ENCODE assay signal across 18 cellular contexts in genomic region chr18:9863282-9863681, GRCh38. TPM values are rescaled to one million over a fixed set of nuclear protein-coding genes. Genes with fewer than 3 reads are reported as not detected.
DNase-seq lines count a peak whose midpoint lies in the region; TF ChIP-seq lines count a peak whose summit lies in the region.
"Had no signal": no experiment of that assay in that cellular context is flagged by ENCODE, and none has a peak within 500 bp of the region (broad histone marks: within the 10 kb centered on the region; RNA-seq: fewer than 3 reads in every experiment).

No MANE protein-coding gene starts in this region.

- peaks cover 8% of the 10 kb centered on the region for H3K36me3 Mint-ChIP-seq in IgD-negative memory B cell
- peaks cover 41% of the 10 kb centered on the region for H3K36me3 Mint-ChIP-seq in endothelial cell (ENCODE audit: low read depth, unreplicated experiment)
- H3K36me3 Mint-ChIP-seq: CD4-positive, CD25-positive, alpha-beta regulatory T cell had no signal

- no peaks in the 10 kb centered on the region for H3K27me3 Mint-ChIP-seq in IgD-negative memory B cell
- peaks cover 8% of the 10 kb centered on the region for H3K27me3 Mint-ChIP-seq in endothelial cell (ENCODE audit: unreplicated experiment)
- H3K27me3 Mint-ChIP-seq: B cell had no signal

- TF ChIP-seq EP300 in esophagus muscularis mucosa (IDR thresholded peaks at IDR 0.05), result no peak

- no peaks in the 10 kb centered on the region for H3K9me2 ChIP-seq in hepatocyte (replicated peaks; ENCODE audit: insufficient read depth)

- no peak overlapping the region for H3K9ac ChIP-seq in KMS-11
- H3K9ac ChIP-seq: BLaER1 had no signal

- peaks cover 2 to 9% (median 6%) of the 10 kb centered on the region in 3 donors for H3K9me3 Mint-ChIP-seq in IgD-negative memory B cell
- H3K9me3 Mint-ChIP-seq in endothelial cell (ENCODE audit: unreplicated experiment), result peaks cover 11% of the 10 kb centered on the region

- H2AFZ ChIP-seq in KMS-11 (ENCODE audit: low read depth) (no peak overlapping the region), hepatocyte (no peak overlapping the region)

- no peak for DNase-seq in endothelial cell (ENCODE audit: low spot score)
- DNase-seq in hepatocyte (ENCODE audit: low spot score), result no peak
- DNase-seq in islet precursor cell, result no peak
- no peak for DNase-seq in AML-193 (lab: John Stamatoyannopoulos, UW)
- no peak for DNase-seq in esophagus muscularis mucosa (ENCODE audit: extremely low spot score)
- DNase-seq: Caco-2; CD4-positive, CD25-positive, alpha-beta regulatory T cell; CD8-positive, alpha-beta T cell; DND-41; GOT3; HFFc6 had no signal

- no peaks in the 10 kb centered on the region for H3K9me3 ChIP-seq in neutrophil
- no peaks in the 10 kb centered on the region for H3K9me3 ChIP-seq in hepatocyte (ENCODE audit: low read depth)
- H3K9me3 ChIP-seq in esophagus muscularis mucosa, result peaks cover 0 to 8% (median 3%) of the 10 kb centered on the region in 4 donors

- H3K4me2 ChIP-seq in KMS-11, result peak overlapping the region; percentile 90; the same call in 1 of the 2 replicates
- H3K4me2 ChIP-seq in hepatocyte, result no peak overlapping the region

- H3K27ac Mint-ChIP-seq in IgD-negative memory B cell (peak overlapping the region in 2 of 3 donors; percentile 41 to 50), endothelial cell (ENCODE audit: unreplicated experiment) (no peak overlapping the region)
- H3K27ac Mint-ChIP-seq: B cell; CD4-positive, CD25-positive, alpha-beta regulatory T cell; CD8-positive, alpha-beta T cell; HFFc6 had no signal

- no peaks in the 10 kb centered on the region for H3K79me2 ChIP-seq in KMS-11 (ENCODE audit: insufficient read depth, low read depth)
- no peaks in the 10 kb centered on the region for H3K79me2 ChIP-seq in hepatocyte

- H3K27me3 ChIP-seq in KMS-11 (ENCODE audit: insufficient read depth, low read depth), result no peaks in the 10 kb centered on the region
- no peaks in the 10 kb centered on the region for H3K27me3 ChIP-seq in neutrophil
- H3K27me3 ChIP-seq in hepatocyte, result no peaks in the 10 kb centered on the region
- no peaks in the 10 kb centered on the region for H3K27me3 ChIP-seq in esophagus muscularis mucosa
- H3K27me3 ChIP-seq: BLaER1 had no signal

- H3K27ac ChIP-seq in KMS-11 (no peak overlapping the region), neutrophil (peak overlapping the region; percentile 62), hepatocyte (no peak overlapping the region), esophagus muscularis mucosa (replicated peaks in 1 of 4) (no peak overlapping the region)
- H3K27ac ChIP-seq: BLaER1, C4-2B had no signal

- H3K4me3 Mint-ChIP-seq in IgD-negative memory B cell, result no peak overlapping the region
- peak overlapping the region; percentile 31 for H3K4me3 Mint-ChIP-seq in endothelial cell (ENCODE audit: unreplicated experiment)
- H3K4me3 Mint-ChIP-seq: B cell; CD8-positive, alpha-beta T cell; HFFc6 had no signal

- no peak for TF ChIP-seq POLR2A in esophagus muscularis mucosa (IDR thresholded peaks at IDR 0.05; ENCODE audit: low read depth)

- H3K4me3 ChIP-seq in KMS-11 (IDR thresholded peaks at IDR 0.05; ENCODE audit: insufficient read depth, low read depth, low read length), result no peak overlapping the region
- H3K4me3 ChIP-seq in neutrophil (ENCODE audit: low read depth in 1 of 2, low read length in 1 of 2), result no peak overlapping the region
- no peak overlapping the region for H3K4me3 ChIP-seq in hepatocyte
- H3K4me3 ChIP-seq in esophagus muscularis mucosa, result no peak overlapping the region
- H3K4me3 ChIP-seq: BLaER1, HAP-1 had no signal

- no peaks in the 10 kb centered on the region for H4K20me1 ChIP-seq in KMS-11 (ENCODE audit: insufficient read depth)
- H4K20me1 ChIP-seq in hepatocyte (ENCODE audit: insufficient read depth, poor library complexity, severe bottlenecking), result no peaks in the 10 kb centered on the region
- H4K20me1 ChIP-seq: BLaER1 had no signal

- H3K4me1 ChIP-seq in KMS-11 (ENCODE audit: low read depth, poor library complexity, severe bottlenecking) (peaks cover 51% of the 10 kb centered on the region), neutrophil (ENCODE audit: control insufficient read depth in 1 of 2, insufficient read depth in 1 of 2, low read depth in 1 of 2, low read length in 1 of 2) (peaks cover 4 to 11% of the 10 kb centered on the region in 2 experiments), hepatocyte (ENCODE audit: insufficient read depth) (no peaks in the 10 kb centered on the region), esophagus muscularis mucosa (no peaks in the 10 kb centered on the region)
- H3K4me1 ChIP-seq: HAP-1 had no signal

- intact Hi-C loops in esophagus muscularis mucosa (cut with DNase I), result loop anchor here (5.0 kb wide), 1 partner anchor 44 kb away; no protein-coding TSS in a partner anchor

- H3K36me3 ChIP-seq in KMS-11 (ENCODE audit: insufficient read depth) (no peaks in the 10 kb centered on the region), neutrophil (peaks cover 39% of the 10 kb centered on the region), hepatocyte (replicated peaks; ENCODE audit: insufficient read depth, low read depth) (no peaks in the 10 kb centered on the region), esophagus muscularis mucosa (peaks cover 0 to 24% (median 5%) of the 10 kb centered on the region in 4 donors)
- H3K36me3 ChIP-seq: BLaER1, HAP-1 had no signal

- peaks cover 4 to 16% (median 12%) of the 10 kb centered on the region in 3 donors for H3K4me1 Mint-ChIP-seq in IgD-negative memory B cell
- peaks cover 18% of the 10 kb centered on the region for H3K4me1 Mint-ChIP-seq in endothelial cell (ENCODE audit: unreplicated experiment)
- H3K4me1 Mint-ChIP-seq: CD4-positive, CD25-positive, alpha-beta regulatory T cell had no signal

- TF ChIP-seq CTCF in KMS-11 (conservative IDR thresholded peaks at IDR 0.05; ENCODE audit: low read depth, low read length), result no peak
- TF ChIP-seq CTCF in endothelial cell (IDR thresholded peaks at IDR 0.05; ENCODE audit: unreplicated experiment), result no peak
- TF ChIP-seq CTCF in neutrophil (IDR thresholded peaks at IDR 0.05), result no peak
- no peak for TF ChIP-seq CTCF in hepatocyte (IDR thresholded peaks at IDR 0.05; ENCODE audit: poor library complexity)
- TF ChIP-seq CTCF in esophagus muscularis mucosa (IDR thresholded peaks at IDR 0.05), result no peak

- WGBS in hepatocyte (ENCODE audit: low lambda C conversion rate, missing lambda C conversion rate), result 80% methylated on average over 2 of the region's 2 CpGs
- WGBS in esophagus muscularis mucosa, result 81% methylated on average over 2 of the region's 2 CpGs

RNA-seq across cellular contexts. Expression of gene TXNDC2, which starts 22.5 kb away (rescaled TPM):
- polyA plus RNA-seq in IgD-negative memory B cell, result not detected
- not detected for total RNA-seq in endothelial cell (ENCODE audit: unreplicated experiment)
- total RNA-seq in hepatocyte, result 0.08 TPM in 1 of 2 replicates, not detected in the other
- 0.41 TPM in 1 of 2 replicates, not detected in the other for polyA plus RNA-seq in hepatocyte
- 1 to 10 TPM in 1 of 4 donors, under 1 TPM in 3; 0.26 to 1.0 (median 0.58) TPM for total RNA-seq in esophagus muscularis mucosa
- total RNA-seq: Caco-2; CD4-positive, CD25-positive, alpha-beta regulatory T cell; CD8-positive, alpha-beta T cell had no signal
- polyA plus RNA-seq: CD4-positive, CD25-positive, alpha-beta regulatory T cell had no signal

RNA-seq across cellular contexts. Expression of gene VAPA, which starts 50.5 kb away (rescaled TPM):
- polyA plus RNA-seq in IgD-negative memory B cell, result 182 TPM
- total RNA-seq in endothelial cell (ENCODE audit: unreplicated experiment), result 180 TPM
- 267 and 324 TPM in 2 replicates for total RNA-seq in hepatocyte
- polyA plus RNA-seq in hepatocyte, result 288 and 290 TPM in 2 replicates
- 100 to 1,000 TPM; 198 to 336 (median 260) TPM for total RNA-seq in esophagus muscularis mucosa
